ENCODE assay signal across 11 cellular contexts in the genomic region with DNA sequence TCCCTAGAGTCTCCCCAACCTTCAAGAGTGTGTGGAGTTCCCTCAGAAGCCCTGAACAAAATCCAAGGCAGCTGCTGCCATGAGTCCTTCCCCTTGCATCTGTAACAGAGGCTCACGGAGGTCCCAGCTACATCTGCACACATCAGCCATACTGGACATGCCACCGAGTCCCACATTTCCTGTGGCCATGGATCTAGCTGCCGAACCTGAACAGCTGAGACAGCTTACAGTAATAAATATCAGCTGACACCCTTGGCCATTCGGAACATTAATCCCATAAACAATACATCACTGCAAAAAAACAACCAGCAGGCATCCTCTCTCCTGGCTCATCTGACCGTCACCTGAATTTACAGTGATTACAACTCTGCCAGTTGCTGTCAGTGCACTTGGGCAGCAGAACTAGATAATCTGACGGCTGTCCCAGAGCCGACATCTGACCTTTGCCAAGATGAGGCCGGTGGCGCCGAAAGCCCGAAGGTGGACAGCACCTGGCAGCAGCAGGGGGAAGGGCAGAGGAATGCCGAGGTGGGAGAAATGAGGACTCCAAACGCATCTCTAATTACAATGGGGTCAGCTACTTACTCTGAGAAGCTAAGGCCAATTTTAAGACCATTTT. TPM values are rescaled to one million over a fixed set of nuclear protein-coding genes. Genes with fewer than 3 reads are reported as not detected.
DNase-seq lines count a peak whose midpoint lies in the region; ATAC-seq, FAIRE-seq and TF ChIP-seq lines count a peak whose summit lies in the region.
"Had no signal": no experiment of that assay in that cellular context is flagged by ENCODE, and none has a peak within 500 bp of the region (broad histone marks: within the 10 kb centered on the region; RNA-seq: fewer than 3 reads in every experiment).

No MANE protein-coding gene starts in this region.

- H3K4me1 Mint-ChIP-seq in MCF 10A (ENCODE audit: insufficient read depth, unreplicated experiment) (peaks cover 8% of the 10 kb centered on the region), nephron progenitor cell (peaks cover 91% of the 10 kb centered on the region), type B pancreatic cell (ENCODE audit: unreplicated experiment) (peaks cover 77% of the 10 kb centered on the region)

- ATAC-seq in HG02852 (IDR thresholded peaks at IDR 0.05; ENCODE audit: unreplicated experiment): no peak

- FAIRE-seq in small intestine (lab: Jason Lieb, UNC) (no peak), RCC 7860 (lab: Jason Lieb, UNC) (no peak)

- H3K27ac Mint-ChIP-seq in MCF 10A (ENCODE audit: low read depth, unreplicated experiment): no peak overlapping the region
- H3K27ac Mint-ChIP-seq in nephron progenitor cell: peak overlapping the region; percentile 81
- H3K27ac Mint-ChIP-seq in type B pancreatic cell: peak overlapping the region; percentile 63

- no peak for TF ChIP-seq POLR2A in breast epithelium (IDR thresholded peaks at IDR 0.05)

- peaks cover 13 to 26% of the 10 kb centered on the region in 2 donors for H3K4me1 ChIP-seq in breast epithelium
- H3K4me1 ChIP-seq in small intestine (ENCODE audit: control insufficient read depth in 2 of 2, insufficient read depth in 1 of 2, low read depth in 1 of 2, low read length in 1 of 2): peaks cover 0 to 4% of the 10 kb centered on the region in 2 donors

- H3K27me3 ChIP-seq in breast epithelium (no peaks in the 10 kb centered on the region), small intestine (ENCODE audit: control insufficient read depth in 2 of 2, insufficient read depth in 2 of 2, low read length in 2 of 2) (no peaks in the 10 kb centered on the region)
- H3K27me3 ChIP-seq: suprapubic skin had no signal

- no TSS peak for BruUV-seq in MCF 10A (replicated peaks; lab: Mats Ljungman, UMichigan)

- intact Hi-C loops in breast epithelium (cut with DNase I; ENCODE audit: low total_unique reads) (no loop called here), MCF 10A (cut with micrococcal nuclease) (loop anchor here (5.0 kb wide), 1 partner anchor 34 kb away; a partner anchor contains a TSS)

- no peaks in the 10 kb centered on the region for H3K36me3 ChIP-seq in breast epithelium
- H3K36me3 ChIP-seq in small intestine (ENCODE audit: control insufficient read depth in 2 of 2, insufficient read depth in 2 of 2, low read length in 2 of 2): no peaks in the 10 kb centered on the region
- H3K36me3 ChIP-seq: suprapubic skin had no signal

- CTCF ChIA-PET in MCF 10A (lab: Yijun Ruan, JAX): interaction anchor here (0.6 to 3.1 kb wide), 17 partner anchors 8 to 481 kb away, joined by 3 to 14 read pairs (median 3); a partner anchor contains a TSS

- H3K27ac ChIP-seq in breast epithelium (peak overlapping the region; percentile 68 to 85), cingulate gyrus (ENCODE audit: low read depth, low read length) (peak overlapping the region; percentile 54), small intestine (ENCODE audit: low read depth in 1 of 2, low read length in 1 of 2) (peak overlapping the region in 1 of 2 donors; percentile 4)

- H3K36me3 Mint-ChIP-seq in MCF 10A (ENCODE audit: insufficient read depth, unreplicated experiment) (peaks cover 12% of the 10 kb centered on the region), nephron progenitor cell (ENCODE audit: low read depth) (peaks cover 22% of the 10 kb centered on the region), type B pancreatic cell (peaks cover 17% of the 10 kb centered on the region)

- no peak overlapping the region for H3K4me3 ChIP-seq in breast epithelium
- H3K4me3 ChIP-seq in small intestine (ENCODE audit: low read depth in 1 of 2, low read length in 2 of 2): no peak overlapping the region
- H3K4me3 ChIP-seq: suprapubic skin had no signal

- H3K9me3 Mint-ChIP-seq in MCF 10A (ENCODE audit: unreplicated experiment) (no peaks in the 10 kb centered on the region), nephron progenitor cell (no peaks in the 10 kb centered on the region), type B pancreatic cell (no peaks in the 10 kb centered on the region)

- TF ChIP-seq CTCF in breast epithelium (IDR thresholded peaks at IDR 0.05): no peak
- no peak for TF ChIP-seq CTCF in MCF 10A (IDR thresholded peaks at IDR 0.05; ENCODE audit: unreplicated experiment)
- no peak for TF ChIP-seq CTCF in nephron progenitor cell (IDR thresholded peaks at IDR 0.05)
- TF ChIP-seq CTCF in type B pancreatic cell (conservative IDR thresholded peaks at IDR 0.05): no peak

- H3K9me3 ChIP-seq in breast epithelium (no peaks in the 10 kb centered on the region), small intestine (ENCODE audit: control insufficient read depth, low read depth) (no peaks in the 10 kb centered on the region)
- H3K9me3 ChIP-seq: suprapubic skin had no signal

- H3K27me3 Mint-ChIP-seq in MCF 10A (ENCODE audit: insufficient read depth, unreplicated experiment) (no peaks in the 10 kb centered on the region), nephron progenitor cell (ENCODE audit: low read depth, poor library complexity) (no peaks in the 10 kb centered on the region), type B pancreatic cell (no peaks in the 10 kb centered on the region)

- no peak overlapping the region for H3K4me3 Mint-ChIP-seq in MCF 10A (ENCODE audit: unreplicated experiment)
- H3K4me3 Mint-ChIP-seq in nephron progenitor cell: peak overlapping the region; percentile 77
- H3K4me3 Mint-ChIP-seq in type B pancreatic cell: peak overlapping the region; percentile 44

- WGBS in small intestine, 3 donors: 38 to 68% (median 59%) methylated on average over 13 of the region's 13 CpGs

- DNase-seq in breast epithelium (ENCODE audit: low spot score in 2 of 2) (no peak), MCF 10A (ENCODE audit: unreplicated experiment) (no peak), nephron progenitor cell (no peak), type B pancreatic cell (ENCODE audit: extremely low spot score, unreplicated experiment) (no peak), small intestine (no peak), RCC 7860 (ENCODE audit: low spot score) (no peak)
- DNase-seq: activated CD4-positive, CD25-positive, alpha-beta regulatory T cell; NCI-H2171 treated with DMSO at 0.1 percent for 48 hours had no signal

- POLR2A ChIA-PET in MCF 10A (lab: Yijun Ruan, JAX): interaction anchor here (1.1 to 3.1 kb wide), 3 partner anchors 31 to 36 kb away, joined by 4 to 13 read pairs (median 10); a partner anchor contains a TSS

RNA-seq across cellular contexts. Expression of a gene that starts 33.6 kb away (rescaled TPM):
- total RNA-seq in breast epithelium (100 to 1,000 TPM in 1 of 3 donors, 10 to 100 TPM in 2; 74.6 to 128 (median 88.8) TPM), MCF 10A (2022) (73.5 and 78.1 TPM in 2 replicates), type B pancreatic cell (ENCODE audit: low replicate concordance) (81.6 and 124 TPM in 2 replicates)
- polyA plus RNA-seq in small intestine: 10 to 100 TPM; 38.1 to 65.1 (median 39.8) TPM

RNA-seq across cellular contexts. Expression of a gene that starts 36.4 kb away (rescaled TPM):
- total RNA-seq in breast epithelium (1 to 10 TPM; 5.1 to 7.3 (median 5.9) TPM), MCF 10A (2022) (6.8 and 7.0 TPM in 2 replicates), type B pancreatic cell (ENCODE audit: low replicate concordance) (12.2 and 15.8 TPM in 2 replicates)
- polyA plus RNA-seq in small intestine: 1 to 10 TPM; 3.4 to 8.3 (median 4.9) TPM

RNA-seq across cellular contexts. Expression of a gene that starts 36.6 kb away (rescaled TPM):
- total RNA-seq in breast epithelium: 10 to 100 TPM in 1 of 3 donors, 1 to 10 TPM in 2; 3.8 to 10.4 (median 4.9) TPM
- 7.2 and 12.9 TPM in 2 replicates for total RNA-seq in MCF 10A (2022)
- total RNA-seq in type B pancreatic cell (ENCODE audit: low replicate concordance): 27.8 and 35.8 TPM in 2 replicates
- polyA plus RNA-seq in small intestine: 10 to 100 TPM in 1 of 3 donors, 1 to 10 TPM in 2; 2.0 to 16.9 (median 4.9) TPM
